In genomic region chr14:102690509-102691286, GRCh38 we compare ENCODE assay signal across 1 cellular context.
TF ChIP-seq lines count a peak whose summit lies in the region.

No MANE protein-coding gene starts in this region.

TF ChIP-seq in K562, 482 proteins besides CTCF, POLR2A, EP300 and RAD21 (continued from another document):
- TF ChIP-seq ARID3A (IDR thresholded peaks at IDR 0.05; ENCODE audit: borderline replicate concordance, low read depth, low read length) (no peak), SOX6 (IDR thresholded peaks at IDR 0.05) (0 out of 2 replicates have a peak, but pooled peaks have one; percentile 39), TEAD4 (IDR thresholded peaks at IDR 0.05; ENCODE audit: low read length) (peak; percentile 82; the same call in 1 of the 2 replicates), TEAD4 (CRISPR knock-in tag; IDR thresholded peaks at IDR 0.05; ENCODE audit: borderline replicate concordance) (no peak), ZBTB1 (CRISPR knock-in tag; IDR thresholded peaks at IDR 0.05; ENCODE audit: borderline replicate concordance, low read depth) (no peak), CBFA2T3 (IDR thresholded peaks at IDR 0.05) (peak; percentile 60), TCF3 (CRISPR knock-in tag; IDR thresholded peaks at IDR 0.05) (peak; percentile 65), CCNT2 (IDR thresholded peaks at IDR 0.05; ENCODE audit: borderline replicate concordance, extremely low read depth, insufficient read length, low read depth, low read length) (peak; percentile 15), VEZF1 (CRISPR knock-in tag; IDR thresholded peaks at IDR 0.05) (peak; percentile 39; the same call in 1 of the 2 replicates), TCFL5 (CRISPR knock-in tag; conservative IDR thresholded peaks at IDR 0.05) (no peak), KDM1A (IDR thresholded peaks at IDR 0.05) (no peak), PML (IDR thresholded peaks at IDR 0.05; ENCODE audit: low read length) (peak; percentile 39; the same call in 1 of the 2 replicates), CEBPB (tag; IDR thresholded peaks at IDR 0.05) (peak; percentile 77; the same call in 1 of the 2 replicates), ZNF212 (CRISPR knock-in tag; IDR thresholded peaks at IDR 0.05) (no peak), POLR2B (IDR thresholded peaks at IDR 0.05; ENCODE audit: low read depth, partially characterized antibody) (no peak), RFX1 (IDR thresholded peaks at IDR 0.05) (no peak), ZNF77 (CRISPR knock-in tag; IDR thresholded peaks at IDR 0.05) (no peak), ESRRA (IDR thresholded peaks at IDR 0.05; ENCODE audit: borderline replicate concordance, low read depth) (peak; percentile 25; the same call in 1 of the 2 replicates), CEBPG (CRISPR knock-in tag; IDR thresholded peaks at IDR 0.05) (no peak; the same call in 1 of the 2 replicates), CEBPG (tag; conservative IDR thresholded peaks at IDR 0.05 in 1 of 2, IDR thresholded peaks at IDR 0.05 in 1 of 2) (peak; percentile 56 to 59; a peak in 3 of 4 replicates), CTCFL (IDR thresholded peaks at IDR 0.05; ENCODE audit: borderline replicate concordance, insufficient read depth, low read depth, low read length, poor library complexity, severe bottlenecking) (no peak), JUND (IDR thresholded peaks at IDR 0.05; ENCODE audit: borderline replicate concordance, low read depth, low read length) (no peak), JUND (tag; IDR thresholded peaks at IDR 0.05; ENCODE audit: borderline replicate concordance, low read depth, low read length) (no peak), KLF16 (IDR thresholded peaks at IDR 0.05) (0 out of 2 replicates have a peak, but pooled peaks have one; percentile 26), RCOR1 (IDR thresholded peaks at IDR 0.05; ENCODE audit: borderline replicate concordance in 1 of 2, low read depth in 2 of 2, low read length in 2 of 2) (no peak), HMBOX1 (IDR thresholded peaks at IDR 0.05) (0 out of 2 replicates have a peak, but pooled peaks have one; percentile 30), MEIS2 (IDR thresholded peaks at IDR 0.05; ENCODE audit: partially characterized antibody) (peak; percentile 46)
